ENCODE assay signal across 8 cellular contexts in the genomic region with DNA sequence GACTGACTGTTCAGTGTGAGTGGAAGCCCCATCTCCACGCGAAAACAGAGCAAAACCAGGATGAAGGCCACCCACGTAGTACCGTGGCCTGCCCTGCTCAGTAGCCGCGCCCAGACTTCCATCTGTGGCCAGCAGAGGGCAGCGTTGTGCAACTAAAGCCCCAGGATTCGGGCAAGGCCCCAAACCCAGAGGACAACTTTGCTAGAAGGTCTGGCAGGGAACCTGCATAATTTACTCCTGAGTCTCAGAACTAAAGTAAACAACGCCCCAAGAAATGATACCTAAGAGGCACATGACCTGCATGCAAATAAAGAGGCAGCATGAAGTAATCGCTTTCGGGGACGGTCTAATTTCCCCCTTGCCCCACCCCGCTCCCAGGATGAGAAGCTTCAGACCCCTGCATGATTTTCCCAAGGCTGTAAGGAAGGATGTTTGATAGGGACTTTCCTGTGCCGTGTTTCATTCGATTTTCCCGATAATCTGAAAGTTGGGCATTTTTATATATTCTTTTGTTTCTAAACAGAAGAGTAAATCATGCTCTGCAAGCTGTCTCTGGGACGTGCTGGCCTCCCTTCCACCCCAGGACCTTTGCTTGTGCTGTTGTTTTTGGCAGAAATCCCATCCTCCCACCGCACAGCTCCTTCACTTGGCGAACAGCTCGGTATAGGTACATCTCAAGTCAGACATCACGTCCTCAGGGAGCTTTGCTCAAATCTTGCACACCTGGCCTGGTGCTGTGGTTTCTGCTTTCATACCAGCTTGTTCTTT.
DNase-seq lines count a peak whose midpoint lies in the region.

No MANE protein-coding gene starts in this region.

- DNase-seq in EL (peak; percentile 74), HAP-1 (ENCODE audit: low spot score in 2 of 2) (peak; percentile 77 to 92), NCI-H2107 (lab: John Stamatoyannopoulos, UW) (peak; percentile 50), kidney tubule cell (ENCODE audit: low spot score) (peak; percentile 85), GF-D8 (lab: John Stamatoyannopoulos, UW) (no peak)
- DNase-seq in activated CD4-positive, CD25-positive, alpha-beta regulatory T cell treated with anti-CD3 and anti-CD28 coated beads, Interleukin-2, amount 50 U/mL, for 72 hours, result peak; percentile 84
- DNase-seq in central memory CD4-positive, alpha-beta T cell, result peak; percentile 60
- DNase-seq in stimulated activated CD4-positive, alpha-beta T cell treated with anti-CD3 and anti-CD28 coated beads, Interleukin-2, amount 100 ng/mL, for 24 hours, result peak; percentile 85 to 87

- no peaks in the 10 kb centered on the region for H3K36me3 ChIP-seq in HAP-1 (replicated peaks)

- H3K9me3 ChIP-seq in HAP-1, result no peaks in the 10 kb centered on the region

- no peak overlapping the region for H3K4me3 ChIP-seq in HAP-1

- no peaks in the 10 kb centered on the region for H3K27me3 ChIP-seq in HAP-1 (ENCODE audit: low read depth)

- H3K4me1 ChIP-seq in HAP-1, result peaks cover 9% of the 10 kb centered on the region

- in situ Hi-C loops in HAP-1 (cut with MboI; ENCODE audit: low sequenced_read_pairs), result loop anchor here (10.0 kb wide), 1 partner anchor 228 kb away; no protein-coding TSS in a partner anchor
